In genomic region chr2:28370355-28370754, GRCh38 we compare ENCODE assay signal across 1 cellular context.
A peak's percentile ranks its signal among the peaks of the same experiment; 100 is the strongest.
TF ChIP-seq lines count a peak whose summit lies in the region.

No MANE protein-coding gene starts in this region.

TF ChIP-seq in A549, 52 proteins besides CTCF, POLR2A, EP300 and RAD21 (continued from another document):
- TF ChIP-seq REST (IDR thresholded peaks at IDR 0.05) = no peak
- no peak for TF ChIP-seq NFE2L2 (conservative IDR thresholded peaks at IDR 0.05; ENCODE audit: low read length)
- TF ChIP-seq CEBPB (IDR thresholded peaks at IDR 0.05) = peak; percentile 54 to 55; a peak in 1 of 4 replicates
TF ChIP-seq in A549: peak in this region for 2.
